Comparison of ENCODE assay signal across 33 cellular contexts in the genomic region with DNA sequence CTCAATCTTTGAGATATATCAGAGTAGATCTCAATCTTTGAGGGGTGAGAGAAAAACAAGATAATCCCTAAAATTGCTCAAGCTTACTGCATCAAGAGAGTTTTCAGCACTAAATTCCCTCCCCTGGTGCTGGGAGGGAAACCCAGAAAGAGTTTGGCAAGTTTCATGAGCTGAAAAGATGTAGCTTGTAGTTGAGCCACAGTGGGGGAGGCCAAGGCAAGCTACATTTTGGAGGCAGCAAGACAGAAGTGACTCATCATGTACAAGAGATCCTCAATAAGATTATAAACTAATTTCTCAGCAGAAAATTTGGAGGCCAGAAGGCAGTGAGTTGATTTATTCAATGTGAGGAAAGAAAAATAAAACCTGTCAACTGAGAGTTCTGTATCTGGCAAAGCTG.
DNase-seq lines count a peak whose midpoint lies in the region; ATAC-seq and TF ChIP-seq lines count a peak whose summit lies in the region.
"Had no signal": no experiment of that assay in that cellular context is flagged by ENCODE, and none has a peak within 500 bp of the region (broad histone marks: within the 10 kb centered on the region; RNA-seq: fewer than 3 reads in every experiment).

No MANE protein-coding gene starts in this region.

- H2BK15ac ChIP-seq in IMR-90 (ENCODE audit: low read depth, low read length) = no peak overlapping the region

- POLR2A ChIA-PET in A673 (lab: Charles Lee; ENCODE audit: low non-redundant PET) = no interaction called here
- POLR2A ChIA-PET in IMR-90 (lab: Charles Lee; ENCODE audit: unreplicated experiment) = no interaction called here

- no peak overlapping the region for H4K8ac ChIP-seq in IMR-90 (ENCODE audit: low read depth in 2 of 2, low read length in 2 of 2)

- H2BK5ac ChIP-seq in IMR-90 (ENCODE audit: low read depth, low read length, poor library complexity, severe bottlenecking) = no peak overlapping the region

- H3K27ac ChIP-seq in A673 (ENCODE audit: low read depth, low read length, poor library complexity, severe bottlenecking) (no peak overlapping the region), IMR-90 (ENCODE audit: insufficient read depth, low read length) (no peak overlapping the region; the same call in 1 of the 2 replicates)
- H3K27ac ChIP-seq: BLaER1 treated with 17β-estradiol and CSF1 and Interleukin-3, amounts not matched to agents 10 nM and 100 nM; body of pancreas; neutrophil; prostate gland; suprapubic skin; VCaP had no signal

- no peak overlapping the region for H2AFZ ChIP-seq in IMR-90 (replicated peaks; ENCODE audit: low read length, poor library complexity)

- no peak overlapping the region for H2AK9ac ChIP-seq in IMR-90 (replicated peaks; ENCODE audit: low read depth, low read length, poor library complexity)

- H3K4me3 ChIP-seq in A673 (ENCODE audit: low read depth, low read length, poor library complexity, severe bottlenecking) (no peak overlapping the region), IMR-90 (ENCODE audit: insufficient read depth, low read depth, low read length) (no peak overlapping the region), adipocyte (ENCODE audit: low read length) (no peak overlapping the region)
- H3K4me3 ChIP-seq: BLaER1 treated with 17β-estradiol and CSF1 and Interleukin-3, amounts not matched to agents 10 nM and 100 nM; body of pancreas; prostate gland; suprapubic skin had no signal

- no peak overlapping the region for H2BK20ac ChIP-seq in IMR-90 (ENCODE audit: low read depth, low read length)

- H3K9me1 ChIP-seq in IMR-90 (ENCODE audit: insufficient read depth, low read length) = no peaks in the 10 kb centered on the region; the same call in 1 of the 2 replicates

- TF ChIP-seq CTCF in A673 (conservative IDR thresholded peaks at IDR 0.05; ENCODE audit: low read depth, low read length) (no peak), IMR-90 (conservative IDR thresholded peaks at IDR 0.05; ENCODE audit: low read depth, low read length) (no peak)

- H2BK120ac ChIP-seq in IMR-90 (ENCODE audit: low read depth, low read length) = no peak overlapping the region

- H4K20me1 ChIP-seq in IMR-90 (ENCODE audit: insufficient read depth, low read length) = no peaks in the 10 kb centered on the region
- H4K20me1 ChIP-seq: BLaER1 treated with 17β-estradiol and CSF1 and Interleukin-3, amounts not matched to agents 10 nM and 100 nM had no signal

- H4K5ac ChIP-seq in IMR-90 (ENCODE audit: low read depth, low read length) = no peak overlapping the region

- no peak overlapping the region for H3K4me2 ChIP-seq in IMR-90 (ENCODE audit: low read depth, low read length)
- H3K4me2 ChIP-seq: BLaER1 treated with 17β-estradiol and CSF1 and Interleukin-3, amounts not matched to agents 10 nM and 100 nM had no signal

- H3K9ac ChIP-seq in IMR-90 (ENCODE audit: low read depth, low read length) = no peak overlapping the region
- no peak overlapping the region for H3K9ac ChIP-seq in adipocyte (ENCODE audit: low read length)
- H3K9ac ChIP-seq: BLaER1 treated with 17β-estradiol and CSF1 and Interleukin-3, amounts not matched to agents 10 nM and 100 nM had no signal

- H3K4me1 ChIP-seq in A673 (ENCODE audit: insufficient read depth, low read length, poor library complexity, severe bottlenecking) (no peaks in the 10 kb centered on the region), IMR-90 (ENCODE audit: control insufficient read depth, insufficient read depth, low read length) (peaks cover 1% of the 10 kb centered on the region; the same call in 1 of the 2 replicates), adipocyte (ENCODE audit: control insufficient read depth, insufficient read depth, low read length) (peaks cover 4% of the 10 kb centered on the region)
- H3K4me1 ChIP-seq: BLaER1 treated with 17β-estradiol and CSF1 and Interleukin-3, amounts not matched to agents 10 nM and 100 nM; body of pancreas; Caco-2; prostate gland had no signal

- H3K27me3 ChIP-seq in A673 (replicated peaks; ENCODE audit: insufficient read depth, low read depth, low read length, poor library complexity) (no peaks in the 10 kb centered on the region), IMR-90 (ENCODE audit: control insufficient read depth, insufficient read depth, low read length) (no peaks in the 10 kb centered on the region), adipocyte (replicated peaks; ENCODE audit: control insufficient read depth, insufficient read depth, low read length) (no peaks in the 10 kb centered on the region)
- H3K27me3 ChIP-seq: BLaER1 treated with 17β-estradiol and CSF1 and Interleukin-3, amounts not matched to agents 10 nM and 100 nM; body of pancreas; neutrophil; suprapubic skin had no signal

- no peak overlapping the region for H4K91ac ChIP-seq in IMR-90 (ENCODE audit: insufficient read depth, low read depth, low read length)

- CTCF ChIA-PET in A673 (lab: Charles Lee) = no interaction called here
- CTCF ChIA-PET in IMR-90 (lab: Yijun Ruan, JAX) = no interaction called here

- no peaks in the 10 kb centered on the region for H3K9me3 ChIP-seq in A673 (ENCODE audit: low read depth, low read length, poor library complexity, severe bottlenecking)
- no peaks in the 10 kb centered on the region for H3K9me3 ChIP-seq in IMR-90 (ENCODE audit: control insufficient read depth, insufficient read depth, low read length)
- peaks cover 4% of the 10 kb centered on the region for H3K9me3 ChIP-seq in adipocyte (ENCODE audit: control insufficient read depth, low read length)
- H3K9me3 ChIP-seq: body of pancreas, neutrophil, prostate gland, suprapubic skin had no signal

- in situ Hi-C loops in IMR-90 (cut with MboI; ENCODE audit: low sequenced_read_pairs) = no loop called here

- intact Hi-C loops in A673 (cut with micrococcal nuclease; ENCODE audit: unreplicated experiment) (no loop called here), IMR-90 (cut with micrococcal nuclease) (no loop called here)

- ATAC-seq in IMR-90 (ENCODE audit: low read depth) (no peak), GM21576 (IDR thresholded peaks at IDR 0.05; ENCODE audit: unreplicated experiment) (no peak), HG02798 (IDR thresholded peaks at IDR 0.05; ENCODE audit: poor library complexity, unreplicated experiment) (no peak)
- ATAC-seq: activated naive CD8-positive, alpha-beta T cell treated with anti-CD3 and anti-CD28 coated beads, Interleukin-2, amount 50 U/mL, for 24 hours; activated T-cell treated with anti-CD3 and anti-CD28 coated beads, Interleukin-2, amount 50 U/mL, for 4 hours; body of pancreas; HepG2; SK-N-SH treated with all-trans-retinoic acid at 6 μM for 48 hours; stimulated activated naive B cell treated with anti-CD40 and anti-IgM and Interleukin-4, amounts not matched to agents 10 μg/mL and 1 μg/mL and 100 μg/mL, for 72 hours; T-helper 17 cell had no signal

- TF ChIP-seq RAD21 in IMR-90 (IDR thresholded peaks at IDR 0.05; ENCODE audit: low read length) = no peak

- H3K36me3 ChIP-seq in A673 (ENCODE audit: insufficient read depth, low read length, poor library complexity, severe bottlenecking) (no peaks in the 10 kb centered on the region), IMR-90 (ENCODE audit: control insufficient read depth, insufficient read depth, low read length) (peaks cover 4% of the 10 kb centered on the region; the same call in 1 of the 2 replicates), adipocyte (ENCODE audit: control insufficient read depth, insufficient read depth, low read length, severe bottlenecking) (no peaks in the 10 kb centered on the region)
- H3K36me3 ChIP-seq: BLaER1 treated with 17β-estradiol and CSF1 and Interleukin-3, amounts not matched to agents 10 nM and 100 nM; neutrophil; prostate gland; suprapubic skin had no signal

- H3K23ac ChIP-seq in IMR-90 (ENCODE audit: low read depth, low read length) = no peak overlapping the region

- no peak overlapping the region for H2AK5ac ChIP-seq in IMR-90 (ENCODE audit: low read depth, low read length)

- peak overlapping the region; percentile 12; the same call in 1 of the 2 replicates for H3K18ac ChIP-seq in IMR-90 (ENCODE audit: low read depth, low read length)

- no peaks in the 10 kb centered on the region for H3K79me1 ChIP-seq in IMR-90 (ENCODE audit: low read depth in 1 of 2, low read length in 2 of 2)

- H3K56ac ChIP-seq in IMR-90 (ENCODE audit: extremely low read depth, insufficient read depth, low read length) = no peak overlapping the region

- DNase-seq in A673 (ENCODE audit: low spot score) (peak; percentile 23), IMR-90 (no peak), adipocyte (ENCODE audit: low read depth) (peak; percentile 73), iris pigment epithelial cell (ENCODE audit: low read depth) (peak; percentile 60), COR-L47 (lab: John Stamatoyannopoulos, UW) (no peak), A172 (ENCODE audit: low spot score) (no peak)
- DNase-seq: activated CD4-positive, alpha-beta T cell treated with anti-CD3 and anti-CD28 coated beads, Interleukin-2, amount 10 ng/mL, durations not matched to agents 7 days and 5 days; activated gamma-delta T cell treated with Interleukin-2 at 50 U/mL for 16 hours; activated naive CD8-positive, alpha-beta T cell treated with anti-CD3 and anti-CD28 coated beads, Interleukin-2, amount 50 U/mL, for 24 hours; activated T-cell treated with anti-CD3 and anti-CD28 coated beads, Interleukin-2, amount 50 U/mL, for 4 hours; Caco-2; cerebellar nuclear complex; DMS79; HCEC 1CT; head of caudate nucleus; kidney glomerular epithelial cell; NCI-H1105 treated with DMSO at 0.1 percent for 48 hours; NCI-H2081; NCI-H2227 treated with DMSO at 0.1 percent for 48 hours; NCI-H82; stimulated activated CD4-positive, alpha-beta T cell treated with anti-CD3 and anti-CD28 coated beads, Interleukin-15, amount 100 ng/mL, for 24 hours; stimulated activated naive B cell treated with anti-CD40 and anti-IgM and Interleukin-4, amounts not matched to agents 10 μg/mL and 1 μg/mL and 100 μg/mL, for 72 hours; T-helper 17 cell had no signal

- H3K14ac ChIP-seq in IMR-90 (replicated peaks; ENCODE audit: low read depth, low read length) = no peak overlapping the region

- dilution Hi-C loops in IMR-90 (cut with HindIII; ENCODE audit: low sequenced_read_pairs, unreplicated experiment) = no loop called here

- H3K4ac ChIP-seq in IMR-90 (ENCODE audit: low read depth, low read length) = no peak overlapping the region

- BruUV-seq in A673 (replicated peaks; lab: Mats Ljungman, UMichigan) = no TSS peak
- no TSS peak for BruUV-seq in IMR-90 (replicated peaks; lab: Mats Ljungman, UMichigan)

- no peak for TF ChIP-seq POLR2A in IMR-90 (IDR thresholded peaks at IDR 0.05; ENCODE audit: low read depth, low read length)

TF ChIP-seq in IMR-90, 13 proteins besides CTCF, POLR2A, EP300 and RAD21 (continues in another document):
- no peak for TF ChIP-seq NFE2L2 (IDR thresholded peaks at IDR 0.05; ENCODE audit: low read depth, low read length)
- TF ChIP-seq CHD1 (IDR thresholded peaks at IDR 0.05; ENCODE audit: low read depth, low read length) = no peak
- TF ChIP-seq MAZ (IDR thresholded peaks at IDR 0.05; ENCODE audit: borderline replicate concordance, low read depth, low read length) = no peak

Comparison
In these comparisons a context has a peak if more than half of its experiments do, and no peak if none do; other contexts are left out.
1. DNase-seq: peak in A673 (single experiment), adipocyte (single experiment) and iris pigment epithelial cell (single experiment); none in IMR-90 (single experiment), COR-L47 (single experiment) and A172 (single experiment).